Comparison of ENCODE assay signal across 11 cellular contexts in the genomic region with DNA sequence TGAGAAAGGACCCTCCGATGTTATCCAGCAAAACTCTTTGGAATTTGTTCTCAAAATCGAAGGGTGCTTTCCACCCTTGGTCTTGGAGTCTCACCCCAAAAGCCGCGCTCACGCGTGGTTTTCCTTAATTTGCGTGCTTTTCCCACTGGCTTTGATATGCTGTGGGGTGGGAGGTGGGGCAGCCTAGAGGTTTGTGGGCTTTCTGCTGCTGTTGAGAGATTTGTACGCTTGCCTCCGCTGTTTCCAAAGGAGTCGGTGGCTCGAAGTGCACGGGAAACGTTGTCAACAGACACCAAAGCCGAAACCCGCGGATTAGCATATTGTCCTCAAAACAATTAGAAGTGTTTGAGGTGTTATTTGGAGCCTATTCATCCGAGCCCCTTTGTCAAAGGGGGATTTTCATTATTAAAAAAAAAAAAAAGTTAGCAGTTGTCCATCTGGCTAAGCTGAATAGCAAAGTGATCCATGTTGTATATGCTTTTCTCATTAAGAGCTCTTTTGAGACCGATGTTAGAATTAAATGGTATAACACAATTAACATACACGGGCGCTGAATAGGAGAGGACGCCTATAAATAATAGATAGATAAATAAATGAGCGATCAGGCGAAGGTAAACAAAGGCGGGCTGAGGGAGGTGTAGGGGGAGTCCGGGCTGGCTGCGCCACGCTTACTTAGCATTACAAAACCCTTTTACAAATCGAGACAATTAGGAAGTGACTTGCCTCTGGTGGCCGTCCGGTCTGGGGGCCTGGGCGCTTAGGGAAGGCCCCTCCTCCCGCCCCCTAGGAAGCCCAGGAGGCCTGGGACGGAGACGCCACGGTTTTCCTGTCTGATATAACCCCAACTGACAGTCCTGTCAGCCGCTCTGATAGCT. TPM values are rescaled to one million over a fixed set of nuclear protein-coding genes. Genes with fewer than 3 reads are reported as not detected.
A peak's percentile ranks its signal among the peaks of the same experiment; 100 is the strongest.
DNase-seq lines count a peak whose midpoint lies in the region; FAIRE-seq and TF ChIP-seq lines count a peak whose summit lies in the region.
"Had no signal": no experiment of that assay in that cellular context is flagged by ENCODE, and none has a peak within 500 bp of the region (broad histone marks: within the 10 kb centered on the region; RNA-seq: fewer than 3 reads in every experiment).

No MANE protein-coding gene starts in this region.

- no peaks in the 10 kb centered on the region for H3K79me1 ChIP-seq in mesenchymal stem cell (replicated peaks; ENCODE audit: low read length, poor library complexity, severe bottlenecking)

- no peak overlapping the region for H2BK15ac ChIP-seq in mesenchymal stem cell (ENCODE audit: low read depth, poor library complexity, severe bottlenecking)

- peaks cover 9% of the 10 kb centered on the region for H3K9me3 Mint-ChIP-seq in T-helper 1 cell treated with Interleukin-12 subunit alpha and Interleukin-12 subunit beta and Interleukin-4 antibody, amounts not matched to agents 30 μg/mL and 1 μg/mL, for 36 hours

- TF ChIP-seq CTCF in coronary artery (IDR thresholded peaks at IDR 0.05) (no peak), tibial artery (IDR thresholded peaks at IDR 0.05) (no peak)

- peaks cover 94% of the 10 kb centered on the region for H3K27me3 Mint-ChIP-seq in T-helper 1 cell treated with Interleukin-12 subunit alpha and Interleukin-12 subunit beta and Interleukin-4 antibody, amounts not matched to agents 30 μg/mL and 1 μg/mL, for 36 hours (ENCODE audit: low read depth)

- H2BK120ac ChIP-seq in mesenchymal stem cell (ENCODE audit: low read depth, low read length), result no peak overlapping the region

- no peak overlapping the region for H3K23ac ChIP-seq in mesenchymal stem cell (ENCODE audit: low read length in 2 of 2)

- no peak for FAIRE-seq in frontal cortex (lab: Jason Lieb, UNC)
- FAIRE-seq: pancreas had no signal

- WGBS in mesenchymal stem cell, result 2% methylated on average over 34 of the region's 36 CpGs

- peaks cover 6% of the 10 kb centered on the region for H3K4me1 Mint-ChIP-seq in T-helper 1 cell treated with Interleukin-12 subunit alpha and Interleukin-12 subunit beta and Interleukin-4 antibody, amounts not matched to agents 30 μg/mL and 1 μg/mL, for 36 hours (ENCODE audit: low read depth)

- no peak overlapping the region for H4K91ac ChIP-seq in mesenchymal stem cell (ENCODE audit: low read length)

- no peak overlapping the region for H3K9ac ChIP-seq in mesenchymal stem cell (ENCODE audit: low read length)

- no peak overlapping the region for H2BK12ac ChIP-seq in mesenchymal stem cell (ENCODE audit: low read length in 2 of 2)

- peaks cover 6% of the 10 kb centered on the region for H3K9me3 ChIP-seq in mesenchymal stem cell (ENCODE audit: control insufficient read depth, low read length)
- no peaks in the 10 kb centered on the region for H3K9me3 ChIP-seq in tibial artery
- H3K9me3 ChIP-seq: pancreas had no signal

- DNase-seq in T-helper 1 cell (no peak), coronary artery (ENCODE audit: low spot score) (no peak), mesenchymal stem cell (no peak), tibial artery (no peak), NCI-H128 (lab: John Stamatoyannopoulos, UW; ENCODE audit: unreplicated experiment) (no peak), frontal cortex (ENCODE audit: low spot score in 2 of 2) (no peak), NOMO-1 treated with dmso at 0.1 percent for 144 hours (lab: John Stamatoyannopoulos, UW; ENCODE audit: unreplicated experiment) (no peak)
- DNase-seq: NCI-H1092 had no signal

- no peak overlapping the region for H4K8ac ChIP-seq in mesenchymal stem cell (ENCODE audit: low read length)

- H3K36me3 ChIP-seq in mesenchymal stem cell (ENCODE audit: control insufficient read depth in 1 of 2, insufficient read depth in 2 of 2, low read depth in 1 of 2, low read length in 2 of 2) (no peaks in the 10 kb centered on the region), tibial artery (no peaks in the 10 kb centered on the region)
- H3K36me3 ChIP-seq: pancreas had no signal

- no peak overlapping the region for H2AK5ac ChIP-seq in mesenchymal stem cell (ENCODE audit: low read length, severe bottlenecking)

- intact Hi-C loops in tibial artery (cut with DNase I; ENCODE audit: low total_unique reads), result no loop called here

- no peak overlapping the region for H2BK5ac ChIP-seq in mesenchymal stem cell (ENCODE audit: low read depth, low read length, poor library complexity, severe bottlenecking)

- H3K4me1 ChIP-seq in mesenchymal stem cell (ENCODE audit: control insufficient read depth, insufficient read depth, low read depth, low read length) (peaks cover 38% of the 10 kb centered on the region), tibial artery (peaks cover 0 to 74% (median 57%) of the 10 kb centered on the region in 4 donors)

- H3K27me3 ChIP-seq in mesenchymal stem cell (ENCODE audit: control insufficient read depth in 1 of 2, insufficient read depth in 1 of 2, low read length in 2 of 2) (peaks cover 99 to 100% of the 10 kb centered on the region in 2 experiments), tibial artery (peaks cover 0 to 100% of the 10 kb centered on the region in 2 donors)

- H3K36me3 Mint-ChIP-seq in T-helper 1 cell treated with Interleukin-12 subunit alpha and Interleukin-12 subunit beta and Interleukin-4 antibody, amounts not matched to agents 30 μg/mL and 1 μg/mL, for 36 hours (ENCODE audit: low read depth), result peaks cover 5% of the 10 kb centered on the region

- no peak overlapping the region for H3K14ac ChIP-seq in mesenchymal stem cell (ENCODE audit: low read length in 2 of 2)

- no peak overlapping the region for H3K4me3 Mint-ChIP-seq in T-helper 1 cell treated with Interleukin-12 subunit alpha and Interleukin-12 subunit beta and Interleukin-4 antibody, amounts not matched to agents 30 μg/mL and 1 μg/mL, for 36 hours
- H3K4me3 Mint-ChIP-seq: activated T-helper 1 cell treated with anti-CD3 and anti-CD28 coated beads, Interleukin-12 subunit alpha, Interleukin-12 subunit beta, Interleukin-2, Interleukin-4 antibody, amounts not matched to agents 30 ng/mL and 10 ng/mL and 1 ng/mL, durations not matched to agents 14 hours and 24 hours and 36 hours had no signal

- H3K27ac ChIP-seq in coronary artery (no peak overlapping the region), mesenchymal stem cell (ENCODE audit: low read length, poor library complexity, severe bottlenecking) (no peak overlapping the region), tibial artery (no peak overlapping the region)
- H3K27ac ChIP-seq: pancreas had no signal

- H3K4me3 ChIP-seq in coronary artery, result peak overlapping the region; percentile 62
- H3K4me3 ChIP-seq in mesenchymal stem cell (ENCODE audit: insufficient read depth in 1 of 2, low read depth in 1 of 2, low read length in 2 of 2), result peak overlapping the region in 1 of 2 experiments; percentile 76
- peak overlapping the region; percentile 36 to 46 for H3K4me3 ChIP-seq in tibial artery

- H2AFZ ChIP-seq in mesenchymal stem cell (ENCODE audit: low read depth, low read length), result no peak overlapping the region

- H3K18ac ChIP-seq in mesenchymal stem cell (ENCODE audit: low read depth in 1 of 2, low read length in 2 of 2), result no peak overlapping the region

- H3K4me2 ChIP-seq in mesenchymal stem cell (ENCODE audit: low read length, poor library complexity, severe bottlenecking), result peak overlapping the region; percentile 63

- no peak overlapping the region for H3K4ac ChIP-seq in mesenchymal stem cell (ENCODE audit: low read depth in 1 of 2, low read length in 2 of 2)

- peak overlapping the region; percentile 11 for H3K27ac Mint-ChIP-seq in T-helper 1 cell treated with Interleukin-12 subunit alpha and Interleukin-12 subunit beta and Interleukin-4 antibody, amounts not matched to agents 30 μg/mL and 1 μg/mL, for 36 hours
- H3K27ac Mint-ChIP-seq: activated T-helper 1 cell treated with anti-CD3 and anti-CD28 coated beads, Interleukin-12 subunit alpha, Interleukin-12 subunit beta, Interleukin-2, Interleukin-4 antibody, amounts not matched to agents 30 ng/mL and 10 ng/mL and 1 ng/mL, durations not matched to agents 14 hours and 24 hours and 36 hours had no signal

RNA-seq across cellular contexts. Expression of a gene that starts 3.3 kb away (rescaled TPM):
- not detected for polyA plus RNA-seq in mesenchymal stem cell (2013, experiment 1 of 2)
- polyA plus RNA-seq in mesenchymal stem cell (2013, experiment 2 of 2), result not detected
- not detected for total RNA-seq in frontal cortex
- total RNA-seq: activated T-helper 1 cell treated with anti-CD3 and anti-CD28 coated beads, Interleukin-12 subunit alpha, Interleukin-12 subunit beta, Interleukin-2, Interleukin-4 antibody, amounts not matched to agents 30 ng/mL and 10 ng/mL and 1 ng/mL, durations not matched to agents 14 hours and 24 hours and 36 hours; pancreas had no signal
- polyA plus RNA-seq: pancreas had no signal
